In the genomic region with DNA sequence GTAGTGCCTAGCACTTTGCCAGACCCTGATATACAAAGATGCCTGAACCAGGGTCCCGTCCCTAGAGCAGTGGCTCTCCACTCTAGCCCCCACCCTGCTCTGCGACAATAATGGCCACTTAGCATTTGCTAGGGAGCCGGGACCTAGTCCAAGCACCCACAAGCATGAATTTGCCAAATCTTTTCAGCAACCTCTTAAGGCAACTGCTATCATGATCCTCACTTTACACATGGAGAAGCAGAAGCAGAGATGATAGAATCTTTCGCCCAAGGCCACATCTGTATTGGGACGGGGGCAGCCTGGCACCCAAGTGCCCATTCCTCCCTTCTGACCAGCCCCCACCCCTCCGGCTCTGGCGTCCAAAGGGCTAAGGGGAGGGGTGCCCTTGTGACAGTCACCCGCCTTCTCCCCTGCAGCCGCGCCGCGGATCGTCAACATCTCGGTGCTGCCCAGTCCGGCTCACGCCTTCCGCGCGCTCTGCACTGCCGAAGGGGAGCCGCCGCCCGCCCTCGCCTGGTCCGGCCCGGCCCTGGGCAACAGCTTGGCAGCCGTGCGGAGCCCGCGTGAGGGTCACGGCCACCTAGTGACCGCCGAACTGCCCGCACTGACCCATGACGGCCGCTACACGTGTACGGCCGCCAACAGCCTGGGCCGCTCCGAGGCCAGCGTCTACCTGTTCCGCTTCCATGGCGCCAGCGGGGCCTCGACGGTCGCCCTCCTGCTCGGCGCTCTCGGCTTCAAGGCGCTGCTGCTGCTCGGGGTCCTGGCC, we compare ENCODE assay signal across 10 cellular contexts. TPM values are rescaled to one million over a fixed set of nuclear protein-coding genes. Genes with fewer than 3 reads are reported as not detected.
DNase-seq lines count a peak whose midpoint lies in the region; ATAC-seq and TF ChIP-seq lines count a peak whose summit lies in the region.
"Had no signal": no experiment of that assay in that cellular context is flagged by ENCODE, and none has a peak within 500 bp of the region (broad histone marks: within the 10 kb centered on the region; RNA-seq: fewer than 3 reads in every experiment).

No MANE protein-coding gene starts in this region.

- H3K27ac Mint-ChIP-seq in Calu3 (ENCODE audit: unreplicated experiment) = no peak overlapping the region

- H3K4me3 Mint-ChIP-seq in Calu3 (ENCODE audit: low read depth, unreplicated experiment) = no peak overlapping the region

- no peaks in the 10 kb centered on the region for H4K20me1 ChIP-seq in GM23248 (ENCODE audit: insufficient read depth)

- in situ Hi-C loops in GM23248 (cut with MboI) = loop anchor here (10.0 kb wide), 1 partner anchor 124 kb away; no protein-coding TSS in a partner anchor

- 0 out of 2 replicates have a peak, but pooled peaks cover 5% of the 10 kb centered on the region for H3F3A ChIP-seq in GM23248 (ENCODE audit: insufficient read depth)

- H3K27me3 Mint-ChIP-seq in Calu3 (ENCODE audit: unreplicated experiment) = no peaks in the 10 kb centered on the region

- H3K36me3 Mint-ChIP-seq in Calu3 (ENCODE audit: insufficient read depth, unreplicated experiment) = peaks cover 5% of the 10 kb centered on the region

- 12% methylated on average over 39 to 40 of the region's 53 CpGs for WGBS in GM23248 (ENCODE audit: low coverage in 1 of 2, low lambda C conversion rate in 2 of 2, missing lambda C conversion rate in 2 of 2), 2 experiments

- BruUV-seq in Calu3 (replicated peaks; lab: Mats Ljungman, UMichigan) = no TSS peak

- no peak for ATAC-seq in HG02588 (IDR thresholded peaks at IDR 0.05; ENCODE audit: unreplicated experiment)
- ATAC-seq in activated CD4-positive, CD25-positive, alpha-beta regulatory T cell treated with anti-CD3 and anti-CD28 coated beads, Interleukin-2, amount 50 U/mL, for 24 hours = no peak
- no peak for ATAC-seq in GM21529 (IDR thresholded peaks at IDR 0.05; ENCODE audit: unreplicated experiment)

- H3K4me2 ChIP-seq in GM23248 (ENCODE audit: unreplicated experiment) = peak overlapping the region; percentile 57

- TF ChIP-seq CTCF in WERI-Rb-1 (IDR thresholded peaks at IDR 0.05; ENCODE audit: low read depth, low read length) (no peak), retinal pigment epithelial cell (conservative IDR thresholded peaks at IDR 0.05; ENCODE audit: low read depth, low read length) (no peak), Calu3 (IDR thresholded peaks at IDR 0.05; ENCODE audit: unreplicated experiment) (no peak)

- intact Hi-C loops in Calu3 (cut with micrococcal nuclease; ENCODE audit: unreplicated experiment) = loop anchor here (1.0 to 5.0 kb wide), 4 partner anchors 36 to 173 kb away; no protein-coding TSS in a partner anchor

- peak overlapping the region; percentile 30 for H3K4me3 ChIP-seq in GM23248
- H3K4me3 ChIP-seq in WERI-Rb-1 (ENCODE audit: low read depth, low read length) = peak overlapping the region; percentile 15; the same call in 1 of the 2 replicates
- peak overlapping the region; percentile 22 for H3K4me3 ChIP-seq in iPS-15b (ENCODE audit: low read depth, low read length)
- peak overlapping the region; percentile 12 for H3K4me3 ChIP-seq in retinal pigment epithelial cell (ENCODE audit: low read length)
- H3K4me3 ChIP-seq: cardiac muscle cell had no signal

- H3K4me1 ChIP-seq in GM23248 (ENCODE audit: insufficient read depth) (no peaks in the 10 kb centered on the region; the same call in 1 of the 2 replicates), iPS-15b (ENCODE audit: control insufficient read depth, insufficient read depth, low read length) (peaks cover 4% of the 10 kb centered on the region)

- no peak overlapping the region for H3K27ac ChIP-seq in GM23248
- no peak overlapping the region for H3K27ac ChIP-seq in WERI-Rb-1
- H3K27ac ChIP-seq: cardiac muscle cell, testis had no signal

- DNase-seq in GM23248 (peak; percentile 58), WERI-Rb-1 (no peak), retinal pigment epithelial cell (ENCODE audit: low read depth) (no peak), Calu3 (no peak)

- H3K4me1 Mint-ChIP-seq in Calu3 (ENCODE audit: low read depth, unreplicated experiment) = peaks cover 36% of the 10 kb centered on the region

- no peak overlapping the region for H3K9ac ChIP-seq in GM23248
- no peak overlapping the region for H3K9ac ChIP-seq in iPS-15b (ENCODE audit: low read depth, low read length)

- no peaks in the 10 kb centered on the region for H3K9me2 ChIP-seq in GM23248 (ENCODE audit: insufficient read depth)

- H2AFZ ChIP-seq in GM23248 = peak overlapping the region; percentile 53

- H3K27me3 ChIP-seq in GM23248 (replicated peaks; ENCODE audit: insufficient read depth) (no peaks in the 10 kb centered on the region), WERI-Rb-1 (ENCODE audit: insufficient read depth, low read depth, severe bottlenecking) (peaks cover 75% of the 10 kb centered on the region), iPS-15b (ENCODE audit: control insufficient read depth, insufficient read depth, low read length) (peaks cover 28% of the 10 kb centered on the region)
- H3K27me3 ChIP-seq: testis had no signal

- H3K79me2 ChIP-seq in GM23248 (ENCODE audit: insufficient read depth) = no peaks in the 10 kb centered on the region

- H3K9me3 ChIP-seq in GM23248 (ENCODE audit: low read depth) = no peaks in the 10 kb centered on the region
- peaks cover 8% of the 10 kb centered on the region for H3K9me3 ChIP-seq in WERI-Rb-1 (ENCODE audit: severe bottlenecking)
- no peaks in the 10 kb centered on the region for H3K9me3 ChIP-seq in iPS-15b (ENCODE audit: control insufficient read depth, insufficient read depth, low read length)
- H3K9me3 ChIP-seq: testis had no signal

- CTCF ChIA-PET in Calu3 (lab: Charles Lee) = no interaction called here

- H3K36me3 ChIP-seq in GM23248 (ENCODE audit: low read depth) = no peaks in the 10 kb centered on the region
- no peaks in the 10 kb centered on the region for H3K36me3 ChIP-seq in WERI-Rb-1
- H3K36me3 ChIP-seq in iPS-15b (ENCODE audit: control insufficient read depth, insufficient read depth, low read length) = no peaks in the 10 kb centered on the region
- H3K36me3 ChIP-seq: cardiac muscle cell had no signal

- no peaks in the 10 kb centered on the region for H3K9me3 Mint-ChIP-seq in Calu3 (ENCODE audit: low read depth, unreplicated experiment)

RNA-seq across cellular contexts. Expression of a gene that starts 13.0 kb away (rescaled TPM):
- total RNA-seq in GM23248 (2014; rRNA removed; shearing (Covaris generic)) = 0.22 and 0.38 TPM in 2 replicates
- 0.69 and 1.5 TPM in 2 replicates for polyA plus RNA-seq in GM23248 (2016; fragmentation: Nextera tagmentation; extraction: Ambion mirVana)
- total RNA-seq in Calu3 (2022) = 0.28 and 0.83 TPM in 2 replicates
- total RNA-seq: cardiac muscle cell had no signal
